In genomic region chr7:143882020-143882610, GRCh38 we compare ENCODE assay signal across 1 cellular context.
TF ChIP-seq lines count a peak whose summit lies in the region.

No MANE protein-coding gene starts in this region.

TF ChIP-seq in HepG2, 621 proteins besides CTCF, POLR2A, EP300 and RAD21 (continued from another document and continues in another):
- TF ChIP-seq SAFB2 (CRISPR knock-in tag; IDR thresholded peaks at IDR 0.05; ENCODE audit: borderline replicate concordance, low read depth) (0 out of 2 replicates have a peak, but pooled peaks have one; percentile 44), WIZ (CRISPR knock-in tag; IDR thresholded peaks at IDR 0.05) (peak; percentile 72; the same call in 1 of the 2 replicates), ZBTB26 (CRISPR knock-in tag; IDR thresholded peaks at IDR 0.05; ENCODE audit: borderline replicate concordance) (no peak), HCFC1 (IDR thresholded peaks at IDR 0.05; ENCODE audit: low read depth, low read length) (no peak), YEATS4 (CRISPR knock-in tag; IDR thresholded peaks at IDR 0.05; ENCODE audit: borderline replicate concordance) (peak; percentile 33; the same call in 1 of the 2 replicates), CREB1 (IDR thresholded peaks at IDR 0.05) (peak; percentile 52), CREB1 (CRISPR knock-in tag; IDR thresholded peaks at IDR 0.05) (peak; percentile 74), ZNF629 (CRISPR knock-in tag; conservative IDR thresholded peaks at IDR 0.05) (no peak; the same call in 1 of the 2 replicates), PPARG (CRISPR knock-in tag; conservative IDR thresholded peaks at IDR 0.05) (peak; percentile 84), PAX8 (CRISPR knock-in tag; IDR thresholded peaks at IDR 0.05; ENCODE audit: borderline replicate concordance) (no peak), JDP2 (CRISPR knock-in tag; IDR thresholded peaks at IDR 0.05; ENCODE audit: borderline replicate concordance) (no peak), ZBTB8A (CRISPR knock-in tag; IDR thresholded peaks at IDR 0.05; ENCODE audit: borderline replicate concordance, low read depth) (no peak), TEF (CRISPR knock-in tag; IDR thresholded peaks at IDR 0.05) (no peak), ZNF780A (CRISPR knock-in tag; IDR thresholded peaks at IDR 0.05) (no peak), FOSL2 (CRISPR knock-in tag; IDR thresholded peaks at IDR 0.05) (peak; percentile 54), KMT2B (CRISPR knock-in tag; IDR thresholded peaks at IDR 0.05) (no peak), HIC2 (CRISPR knock-in tag; IDR thresholded peaks at IDR 0.05; ENCODE audit: low read depth) (peak; percentile 16; the same call in 1 of the 2 replicates), ZBTB10 (CRISPR knock-in tag; IDR thresholded peaks at IDR 0.05; ENCODE audit: borderline replicate concordance) (peak; percentile 61; the same call in 1 of the 2 replicates), PAXIP1 (CRISPR knock-in tag; conservative IDR thresholded peaks at IDR 0.05) (peak; percentile 71; the same call in 1 of the 2 replicates), SRSF1 (optimal IDR thresholded peaks at IDR 0.05; ENCODE audit: low read depth, low read length) (peak; percentile 37), HNRNPLL (IDR thresholded peaks at IDR 0.05; ENCODE audit: low read depth, low read length, poor library complexity, severe bottlenecking) (peak; percentile 5), ZNF441 (CRISPR knock-in tag; IDR thresholded peaks at IDR 0.05; ENCODE audit: borderline replicate concordance) (peak; percentile 73; the same call in 1 of the 2 replicates), KMT2A (CRISPR knock-in tag; IDR thresholded peaks at IDR 0.05) (no peak), MYC (CRISPR knock-in tag; IDR thresholded peaks at IDR 0.05; ENCODE audit: borderline replicate concordance) (0 out of 2 replicates have a peak, but pooled peaks have one; percentile 37), PREB (CRISPR knock-in tag; IDR thresholded peaks at IDR 0.05) (no peak), HNF1A (IDR thresholded peaks at IDR 0.05; ENCODE audit: low read depth) (no peak), HNF1A (CRISPR knock-in tag; IDR thresholded peaks at IDR 0.05; ENCODE audit: borderline replicate concordance) (peak; percentile 36; the same call in 1 of the 2 replicates), ZGPAT (CRISPR knock-in tag; IDR thresholded peaks at IDR 0.05) (peak; percentile 62; the same call in 1 of the 2 replicates), RFXAP (CRISPR knock-in tag; IDR thresholded peaks at IDR 0.05; ENCODE audit: borderline replicate concordance) (no peak; the same call in 1 of the 2 replicates), NR2F6 (IDR thresholded peaks at IDR 0.05) (peak; percentile 67), NR2F6 (CRISPR knock-in tag; IDR thresholded peaks at IDR 0.05) (peak; percentile 64; the same call in 1 of the 2 replicates), ZNF281 (CRISPR knock-in tag; IDR thresholded peaks at IDR 0.05; ENCODE audit: borderline replicate concordance) (0 out of 2 replicates have a peak, but pooled peaks have one; percentile 46), ZNF256 (CRISPR knock-in tag; conservative IDR thresholded peaks at IDR 0.05) (0 out of 2 replicates have a peak, but pooled peaks have one; percentile 66), POLR2AphosphoS5 (IDR thresholded peaks at IDR 0.05; ENCODE audit: low read depth, low read length) (peak; percentile 41), MLLT10 (CRISPR knock-in tag; IDR thresholded peaks at IDR 0.05) (no peak), ZNF891 (CRISPR knock-in tag; IDR thresholded peaks at IDR 0.05) (peak; percentile 76), RFXANK (CRISPR knock-in tag; IDR thresholded peaks at IDR 0.05) (no peak), ZNF740 (CRISPR knock-in tag; IDR thresholded peaks at IDR 0.05) (peak; percentile 71), ZZZ3 (CRISPR knock-in tag; IDR thresholded peaks at IDR 0.05; ENCODE audit: borderline replicate concordance) (no peak), EZH2 (conservative IDR thresholded peaks at IDR 0.05; ENCODE audit: low read depth, low read length) (no peak)
